8 cellular contexts compared by ENCODE assay signal in genomic region chr16:22572331-22573225, GRCh38.
DNase-seq lines count a peak whose midpoint lies in the region; ATAC-seq and TF ChIP-seq lines count a peak whose summit lies in the region.
"Not testable (repeated sequence)": the region's sequence is repeated elsewhere in the genome, so short reads cannot be mapped to it uniquely, and the experiment has no call there.

No MANE protein-coding gene starts in this region.

- peaks cover 11% of the 10 kb centered on the region for H3K27me3 Mint-ChIP-seq in activated B cell treated with CpG ODN at 0.5 μM for 24 hours
- H3K27me3 Mint-ChIP-seq in dendritic cell treated with granulocyte-macrophage colony-stimulating factor and Interleukin-4, amounts not matched to agents 40 ng/mL and 50 ng/mL, for 4 days, result peaks cover 14% of the 10 kb centered on the region
- H3K27me3 Mint-ChIP-seq in natural killer cell (ENCODE audit: low read depth in 2 of 2), result peaks cover 6 to 15% of the 10 kb centered on the region in 2 donors

- CTCF ChIA-PET in PC-9 (lab: Charles Lee); activated B cell treated with CpG ODN at 0.5 μM for 24 hours (lab: Charles Lee): not testable (repeated sequence)

- not testable (repeated sequence) for H3K4me3 Mint-ChIP-seq in activated B cell treated with CpG ODN at 0.5 μM for 24 hours, natural killer cell
- peak overlapping the region; percentile 62 for H3K4me3 Mint-ChIP-seq in dendritic cell treated with granulocyte-macrophage colony-stimulating factor and Interleukin-4, amounts not matched to agents 40 ng/mL and 50 ng/mL, for 4 days

- not testable (repeated sequence) for H3K4me1 Mint-ChIP-seq in activated B cell treated with CpG ODN at 0.5 μM for 24 hours, natural killer cell
- peaks cover 15% of the 10 kb centered on the region for H3K4me1 Mint-ChIP-seq in dendritic cell treated with granulocyte-macrophage colony-stimulating factor and Interleukin-4, amounts not matched to agents 40 ng/mL and 50 ng/mL, for 4 days (ENCODE audit: low read depth)

- not testable (repeated sequence) for H3K36me3 Mint-ChIP-seq in activated B cell treated with CpG ODN at 0.5 μM for 24 hours (ENCODE audit: low read depth); dendritic cell treated with granulocyte-macrophage colony-stimulating factor and Interleukin-4, amounts not matched to agents 40 ng/mL and 50 ng/mL, for 4 days (ENCODE audit: low read depth); natural killer cell

- H3F3A ChIP-seq in PC-9 (ENCODE audit: insufficient read depth, low read depth), result not testable (repeated sequence)

- not testable (repeated sequence) for TF ChIP-seq CTCF in PC-9 (conservative IDR thresholded peaks at IDR 0.05); activated B cell treated with CpG ODN at 0.5 μM for 24 hours (IDR thresholded peaks at IDR 0.05); natural killer cell (IDR thresholded peaks at IDR 0.05); upper lobe of right lung (IDR thresholded peaks at IDR 0.05)

- H3K4me3 ChIP-seq in PC-9; right cardiac atrium (ENCODE audit: low read length); upper lobe of right lung: not testable (repeated sequence)

- not testable (repeated sequence) for H4K20me1 ChIP-seq in PC-9 (ENCODE audit: insufficient read depth)

- H3K36me3 ChIP-seq in PC-9 (ENCODE audit: low read depth); upper lobe of right lung: not testable (repeated sequence)

- H3K4me2 ChIP-seq in PC-9, result peak overlapping the region; percentile 45; the same call in 1 of the 2 replicates

- H3K9me3 Mint-ChIP-seq in activated B cell treated with CpG ODN at 0.5 μM for 24 hours; dendritic cell treated with granulocyte-macrophage colony-stimulating factor and Interleukin-4, amounts not matched to agents 40 ng/mL and 50 ng/mL, for 4 days; natural killer cell: not testable (repeated sequence)

- peak; percentile 78 for DNase-seq in GF-D8 (lab: John Stamatoyannopoulos, UW)
- DNase-seq in Kasumi-1 (lab: John Stamatoyannopoulos, UW), result peak; percentile 12 to 28
- peak in 1 of 2 experiments; percentile 21 for DNase-seq in PC-9
- DNase-seq in activated B cell treated with CpG ODN at 0.5 μM for 24 hours, right cardiac atrium, natural killer cell, upper lobe of right lung: not testable (repeated sequence)

- H3K9me3 ChIP-seq in PC-9 (ENCODE audit: insufficient read depth, low read depth); right cardiac atrium (ENCODE audit: control insufficient read depth, low read length); upper lobe of right lung: not testable (repeated sequence)

- not testable (repeated sequence) for BruUV-seq in PC-9 (replicated peaks; lab: Mats Ljungman, UMichigan)

- intact Hi-C loops in PC-9 (cut with micrococcal nuclease; ENCODE audit: unreplicated experiment); activated B cell treated with CpG ODN at 0.5 μM for 24 hours (cut with micrococcal nuclease); dendritic cell treated with granulocyte-macrophage colony-stimulating factor and Interleukin-4, amounts not matched to agents 40 ng/mL and 50 ng/mL, for 4 days (cut with micrococcal nuclease); right cardiac atrium (cut with DNase I); natural killer cell (cut with micrococcal nuclease); upper lobe of right lung (cut with DNase I): not testable (repeated sequence)

- POLR2A ChIA-PET in PC-9 (lab: Charles Lee; ENCODE audit: unreplicated experiment); activated B cell treated with CpG ODN at 0.5 μM for 24 hours (lab: Charles Lee): not testable (repeated sequence)

- H3K27me3 ChIP-seq in PC-9 (ENCODE audit: insufficient read depth, low read depth); right cardiac atrium (ENCODE audit: control insufficient read depth, insufficient read depth): not testable (repeated sequence)
- peaks cover 15% of the 10 kb centered on the region for H3K27me3 ChIP-seq in upper lobe of right lung

- not testable (repeated sequence) for H3K4me1 ChIP-seq in PC-9 (replicated peaks; ENCODE audit: insufficient read depth); right cardiac atrium (ENCODE audit: control insufficient read depth, insufficient read depth, low read length); upper lobe of right lung

- H3K27ac ChIP-seq in PC-9; right cardiac atrium (ENCODE audit: low read length); upper lobe of right lung: not testable (repeated sequence)

- not testable (repeated sequence) for H3K27ac Mint-ChIP-seq in activated B cell treated with CpG ODN at 0.5 μM for 24 hours, natural killer cell
- peak overlapping the region; percentile 78 for H3K27ac Mint-ChIP-seq in dendritic cell treated with granulocyte-macrophage colony-stimulating factor and Interleukin-4, amounts not matched to agents 40 ng/mL and 50 ng/mL, for 4 days

- 63% methylated on average over 4 of the region's 11 CpGs for WGBS in right cardiac atrium

- peak; percentile 16 for ATAC-seq in activated B cell treated with CpG ODN at 0.5 μM for 24 hours (ENCODE audit: low read depth)
- peak; percentile 32 to 42 for ATAC-seq in right cardiac atrium
- ATAC-seq in natural killer cell, result peak; percentile 28 to 40 (median 37)
- peak; percentile 77 for ATAC-seq in upper lobe of right lung

- not testable (repeated sequence) for H3K9me2 ChIP-seq in PC-9 (ENCODE audit: insufficient read depth)

- not testable (repeated sequence) for H2AFZ ChIP-seq in PC-9

- not testable (repeated sequence) for H3K79me2 ChIP-seq in PC-9 (ENCODE audit: low read depth)

Comparison
In these comparisons a context has a peak if more than half of its experiments do, and no peak if none do; other contexts are left out.
1. ATAC-seq: peak in every context shown above with its lines; median percentile 77 in upper lobe of right lung; 37 in right cardiac atrium; 37 in natural killer cell; 16 in activated B cell treated with CpG ODN at 0.5 μM for 24 hours.